11 cellular contexts compared by ENCODE assay signal in the genomic region with DNA sequence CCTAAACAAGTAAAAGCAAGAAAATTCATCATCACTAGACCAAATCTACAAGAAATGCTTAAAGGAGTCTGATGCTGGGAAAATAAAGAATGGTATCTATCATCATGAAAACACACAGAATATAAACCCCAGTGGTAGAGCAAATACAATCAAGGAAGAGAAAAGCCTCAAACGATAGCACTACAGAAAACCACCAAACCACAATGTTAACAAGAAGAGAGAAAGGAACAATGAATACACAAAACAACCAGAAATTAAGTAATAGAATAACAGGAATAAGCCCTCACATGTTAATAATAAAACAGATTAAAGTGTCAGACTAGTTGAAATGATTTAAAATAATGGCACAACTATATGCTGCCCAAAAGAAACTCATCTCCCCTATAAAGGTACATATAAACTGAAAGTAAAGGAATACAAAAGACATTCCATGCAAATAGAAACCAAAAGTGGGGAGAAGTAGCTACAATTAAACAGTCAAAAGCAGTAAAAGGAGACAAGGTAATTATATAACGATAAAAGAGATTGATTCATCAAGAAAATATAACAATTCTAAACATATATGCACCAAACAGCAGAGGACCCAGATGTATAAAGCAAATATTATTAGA.
DNase-seq lines count a peak whose midpoint lies in the region; ATAC-seq and TF ChIP-seq lines count a peak whose summit lies in the region.
"Had no signal": no experiment of that assay in that cellular context is flagged by ENCODE, and none has a peak within 500 bp of the region (broad histone marks: within the 10 kb centered on the region; RNA-seq: fewer than 3 reads in every experiment).

No MANE protein-coding gene starts in this region.

- intact Hi-C loops in CD4-positive, alpha-beta T cell (cut with DNase I, micrococcal nuclease): no loop called here

- H3K4me2 ChIP-seq in MM.1S (ENCODE audit: low read depth, low read length): peak overlapping the region; percentile 33; the same call in 1 of the 2 replicates
- H3K4me2 ChIP-seq in neural progenitor cell: no peak overlapping the region

- no peak overlapping the region for H2AFZ ChIP-seq in MM.1S (ENCODE audit: low read length)
- no peak overlapping the region for H2AFZ ChIP-seq in neural progenitor cell (replicated peaks)

- no peak for TF ChIP-seq CTCF in CD4-positive, alpha-beta T cell (IDR thresholded peaks at IDR 0.05)
- TF ChIP-seq CTCF in MM.1S (IDR thresholded peaks at IDR 0.05; ENCODE audit: low read length): no peak
- no peak for TF ChIP-seq CTCF in chondrocyte (IDR thresholded peaks at IDR 0.05)
- TF ChIP-seq CTCF in neural progenitor cell (IDR thresholded peaks at IDR 0.05): no peak

- peaks cover 14% of the 10 kb centered on the region for H3K9me3 Mint-ChIP-seq in CD4-positive, alpha-beta T cell
- H3K9me3 Mint-ChIP-seq in chondrocyte (ENCODE audit: low read depth) (peaks cover 23% of the 10 kb centered on the region), neural progenitor cell (peaks cover 67% of the 10 kb centered on the region)

- CTCF ChIA-PET in CD4-positive, alpha-beta T cell (lab: Charles Lee): no interaction called here

- peaks cover 17% of the 10 kb centered on the region for H4K20me1 ChIP-seq in MM.1S (ENCODE audit: insufficient read depth, low read length)
- H4K20me1 ChIP-seq in neural progenitor cell (ENCODE audit: low read depth): peaks cover 27% of the 10 kb centered on the region

- no peaks in the 10 kb centered on the region for H3K27me3 ChIP-seq in CD4-positive, alpha-beta T cell (ENCODE audit: control insufficient read depth, insufficient read depth, low read length)
- no peaks in the 10 kb centered on the region for H3K27me3 ChIP-seq in MM.1S (replicated peaks; ENCODE audit: insufficient read depth, low read length)
- no peaks in the 10 kb centered on the region for H3K27me3 ChIP-seq in neural progenitor cell
- H3K27me3 ChIP-seq in HAP-1 (ENCODE audit: low read depth): no peaks in the 10 kb centered on the region

- peaks cover 11% of the 10 kb centered on the region for H3K4me1 ChIP-seq in MM.1S (ENCODE audit: low read length)
- no peaks in the 10 kb centered on the region for H3K4me1 ChIP-seq in neural progenitor cell
- no peaks in the 10 kb centered on the region for H3K4me1 ChIP-seq in HAP-1

- peak; percentile 69 for ATAC-seq in CD4-positive, alpha-beta T cell (ENCODE audit: poor library complexity)
- peak; percentile 71 for ATAC-seq in GM19043 (IDR thresholded peaks at IDR 0.05; ENCODE audit: low read depth, unreplicated experiment)

- H3F3A ChIP-seq in MM.1S (ENCODE audit: insufficient read depth, low read length) (peaks cover 10% of the 10 kb centered on the region), neural progenitor cell (ENCODE audit: low read depth) (no peaks in the 10 kb centered on the region)

- POLR2A ChIA-PET in CD4-positive, alpha-beta T cell (lab: Charles Lee): interaction anchor here (1.3 kb wide), 1 partner anchor 33 kb away, joined by 4 read pairs; no protein-coding TSS in a partner anchor

- DNase-seq in CD4-positive, alpha-beta T cell: no peak
- DNase-seq in MM.1S (peak; percentile 42), chondrocyte (ENCODE audit: low spot score) (no peak), NCI-H226 (no peak), neural progenitor cell (ENCODE audit: low spot score) (no peak), HAP-1 (ENCODE audit: low spot score in 2 of 2) (no peak), NCI-H2171 (lab: John Stamatoyannopoulos, UW) (no peak)
- DNase-seq: SHP77 had no signal

- H3K27ac ChIP-seq in CD4-positive, alpha-beta T cell (ENCODE audit: low read depth, low read length): no peak overlapping the region
- H3K27ac ChIP-seq in MM.1S (ENCODE audit: low read length): no peak overlapping the region
- H3K27ac ChIP-seq in neural progenitor cell: no peak overlapping the region
- H3K27ac ChIP-seq: thoracic aorta had no signal

- in situ Hi-C loops in HAP-1 (cut with MboI; ENCODE audit: low sequenced_read_pairs): no loop called here

- peaks cover 73% of the 10 kb centered on the region for H3K4me1 Mint-ChIP-seq in CD4-positive, alpha-beta T cell (ENCODE audit: low read depth)
- peaks cover 49% of the 10 kb centered on the region for H3K4me1 Mint-ChIP-seq in chondrocyte (ENCODE audit: low read depth)
- no peaks in the 10 kb centered on the region for H3K4me1 Mint-ChIP-seq in neural progenitor cell

- H3K9me2 ChIP-seq in MM.1S (replicated peaks; ENCODE audit: insufficient read depth, low read length): no peaks in the 10 kb centered on the region

- H3K9me3 ChIP-seq in CD4-positive, alpha-beta T cell (ENCODE audit: control insufficient read depth, low read length): no peaks in the 10 kb centered on the region
- H3K9me3 ChIP-seq in MM.1S (replicated peaks; ENCODE audit: insufficient read depth, low read length) (no peaks in the 10 kb centered on the region), neural progenitor cell (ENCODE audit: low read depth) (no peaks in the 10 kb centered on the region), HAP-1 (no peaks in the 10 kb centered on the region)
- H3K9me3 ChIP-seq: thoracic aorta had no signal

- no peak overlapping the region for H3K9ac ChIP-seq in MM.1S (ENCODE audit: low read length)
- no peak overlapping the region for H3K9ac ChIP-seq in neural progenitor cell

- peak overlapping the region; percentile 72 for H3K4me3 Mint-ChIP-seq in CD4-positive, alpha-beta T cell
- H3K4me3 Mint-ChIP-seq in chondrocyte (ENCODE audit: unreplicated experiment): no peak overlapping the region
- no peak overlapping the region for H3K4me3 Mint-ChIP-seq in neural progenitor cell

- H3K27me3 Mint-ChIP-seq in CD4-positive, alpha-beta T cell: no peaks in the 10 kb centered on the region
- no peaks in the 10 kb centered on the region for H3K27me3 Mint-ChIP-seq in chondrocyte (ENCODE audit: low read depth)
- H3K27me3 Mint-ChIP-seq in neural progenitor cell (ENCODE audit: insufficient read depth, low read depth): peaks cover 3% of the 10 kb centered on the region

- H3K79me2 ChIP-seq in MM.1S (ENCODE audit: low read length): peaks cover 82% of the 10 kb centered on the region
- peaks cover 99% of the 10 kb centered on the region for H3K79me2 ChIP-seq in neural progenitor cell (ENCODE audit: low read depth)

- H3K27ac Mint-ChIP-seq in CD4-positive, alpha-beta T cell: peak overlapping the region; percentile 50
- H3K27ac Mint-ChIP-seq in chondrocyte (ENCODE audit: unreplicated experiment): peak overlapping the region; percentile 2
- H3K27ac Mint-ChIP-seq in neural progenitor cell: no peak overlapping the region

- peaks cover 43% of the 10 kb centered on the region for H3K36me3 Mint-ChIP-seq in CD4-positive, alpha-beta T cell (ENCODE audit: low read depth)
- H3K36me3 Mint-ChIP-seq in chondrocyte (ENCODE audit: low read depth) (peaks cover 11% of the 10 kb centered on the region), neural progenitor cell (peaks cover 40% of the 10 kb centered on the region)

- H3K36me3 ChIP-seq in MM.1S (replicated peaks; ENCODE audit: insufficient read depth, low read length) (no peaks in the 10 kb centered on the region), neural progenitor cell (peaks cover 7% of the 10 kb centered on the region), HAP-1 (replicated peaks) (no peaks in the 10 kb centered on the region)

- H3K4me3 ChIP-seq in MM.1S (ENCODE audit: low read length) (peak overlapping the region; percentile 10; the same call in 1 of the 2 replicates), neural progenitor cell (no peak overlapping the region), HAP-1 (no peak overlapping the region)
- H3K4me3 ChIP-seq: skin epidermis, thoracic aorta had no signal
